Comparison of ENCODE assay signal across 21 cellular contexts in the genomic region with DNA sequence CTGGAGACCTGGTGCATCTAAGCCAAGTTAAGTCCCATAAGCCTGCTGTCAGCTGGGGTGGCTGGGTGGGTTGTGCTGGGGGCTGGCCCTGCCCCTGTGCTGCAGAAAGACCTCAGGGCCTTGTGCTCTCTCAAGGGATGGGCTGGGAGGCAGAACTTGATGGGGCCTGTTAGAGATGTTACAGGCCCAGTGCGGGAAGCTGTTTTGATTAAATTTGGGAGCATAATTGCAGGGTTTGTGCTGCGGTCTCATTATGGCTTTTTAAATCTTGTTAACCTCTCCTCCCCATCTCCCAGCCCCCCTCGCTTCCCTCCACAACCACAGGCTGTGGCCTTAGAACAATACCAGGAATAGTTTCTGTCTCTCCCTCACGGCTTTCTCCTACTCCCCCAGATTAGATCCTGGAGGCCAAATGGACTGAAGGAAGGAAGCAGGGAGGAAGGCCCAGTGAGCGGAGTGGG.
DNase-seq lines count a peak whose midpoint lies in the region; TF ChIP-seq lines count a peak whose summit lies in the region.
"Had no signal": no experiment of that assay in that cellular context is flagged by ENCODE, and none has a peak within 500 bp of the region (broad histone marks: within the 10 kb centered on the region; RNA-seq: fewer than 3 reads in every experiment).

No MANE protein-coding gene starts in this region.

- CTCF ChIA-PET in HEK293 (lab: Yijun Ruan, JAX) = interaction anchor here (0.7 to 1.3 kb wide), 3 partner anchors 15 to 153 kb away, joined by 4 read pairs; no protein-coding TSS in a partner anchor

- no peaks in the 10 kb centered on the region for H4K20me1 ChIP-seq in osteoblast (ENCODE audit: insufficient read depth, low read length)

- no peaks in the 10 kb centered on the region for H3K27me3 ChIP-seq in osteoblast (ENCODE audit: insufficient read depth, low read length)
- no peaks in the 10 kb centered on the region for H3K27me3 ChIP-seq in MG63
- H3K27me3 ChIP-seq: stomach, tibial nerve had no signal

- POLR2A ChIA-PET in HEK293 (lab: Yijun Ruan, JAX) = interaction anchor here (0.5 kb wide), 1 partner anchor 84 kb away, joined by 5 read pairs; no protein-coding TSS in a partner anchor

- no peaks in the 10 kb centered on the region for H3K36me3 ChIP-seq in HEK293 (ENCODE audit: control insufficient read depth in 2 of 2, insufficient read depth in 1 of 2, low read length in 2 of 2)
- H3K36me3 ChIP-seq in osteoblast (ENCODE audit: insufficient read depth, low read length) = no peaks in the 10 kb centered on the region
- no peaks in the 10 kb centered on the region for H3K36me3 ChIP-seq in MG63
- H3K36me3 ChIP-seq: stomach, tibial nerve had no signal

- H2AFZ ChIP-seq in osteoblast (ENCODE audit: low read length) = peak overlapping the region; percentile 10

- H3K79me2 ChIP-seq in osteoblast (ENCODE audit: insufficient read depth, low read length) = no peaks in the 10 kb centered on the region

- H3K27ac ChIP-seq in HEK293 (ENCODE audit: extremely low read depth, low read depth, low read length) (no peak overlapping the region), osteoblast (ENCODE audit: low read depth, low read length) (no peak overlapping the region)
- H3K27ac ChIP-seq: stomach, tibial nerve had no signal

- H3K4me1 ChIP-seq in HEK293 (ENCODE audit: control insufficient read depth, insufficient read depth, low read length) (peaks cover 5% of the 10 kb centered on the region), osteoblast (ENCODE audit: insufficient read depth, low read length) (peaks cover 5% of the 10 kb centered on the region)
- H3K4me1 ChIP-seq: stomach, tibial nerve had no signal

- H3K4me3 ChIP-seq in HEK293 (ENCODE audit: low read depth, low read length) (no peak overlapping the region), osteoblast (ENCODE audit: insufficient read depth, low read length) (no peak overlapping the region), MG63 (no peak overlapping the region)
- H3K4me3 ChIP-seq: mucosa of descending colon, stomach, tibial nerve had no signal

- no peak overlapping the region for H3K4me2 ChIP-seq in osteoblast (ENCODE audit: insufficient read depth, low read length)

- DNase-seq in fibroblast of peridontal ligament (ENCODE audit: extremely low read depth) = peak; percentile 9
- peak; percentile 80 for DNase-seq in osteoblast (ENCODE audit: insufficient read length, low spot score, missing footprints)
- no peak for DNase-seq in HPDE6-E6E7 (ENCODE audit: extremely low spot score)
- DNase-seq in medulla oblongata (ENCODE audit: extremely low spot score) = no peak
- no peak for DNase-seq in NCI-H510A treated with DMSO at 0.1 percent for 48 hours (lab: John Stamatoyannopoulos, UW)
- no peak for DNase-seq in MG63
- DNase-seq: activated CD4-positive, alpha-beta T cell treated with anti-CD3 and anti-CD28 coated beads, Interleukin-2, amount 50 U/mL, for 48 hours; activated CD8-positive, alpha-beta memory T cell treated with anti-CD3 and anti-CD28 coated beads, Interleukin-2, amount 50 U/mL, for 48 hours; CD4-positive, alpha-beta T cell; DMS 273 treated with DMSO at 0.1 percent for 48 hours; effector CD4-positive, alpha-beta T cell; KG1; mucosa of descending colon; MV-4-11; NCI-H1694; NCI-H2171 treated with DMSO at 0.1 percent for 48 hours; stimulated activated CD8-positive, alpha-beta memory T cell treated with anti-CD3 and anti-CD28 coated beads, Interleukin-4, amount 100 ng/mL, for 48 hours; stomach had no signal

- TF ChIP-seq CTCF in HEK293 (tag by site-specific recombination; IDR thresholded peaks at IDR 0.05) (no peak), osteoblast (IDR thresholded peaks at IDR 0.05; ENCODE audit: extremely low read depth, low read depth, low read length) (no peak)

- no peaks in the 10 kb centered on the region for H3K9me3 ChIP-seq in HEK293 (ENCODE audit: control insufficient read depth, insufficient read depth, low read depth, low read length)
- no peaks in the 10 kb centered on the region for H3K9me3 ChIP-seq in osteoblast (ENCODE audit: low read depth, low read length)
- no peaks in the 10 kb centered on the region for H3K9me3 ChIP-seq in MG63
- H3K9me3 ChIP-seq: mucosa of descending colon, stomach, tibial nerve had no signal

TF ChIP-seq in HEK293, 187 proteins besides CTCF, POLR2A, EP300 and RAD21:
- TF ChIP-seq ZNF19 (tag by site-specific recombination; IDR thresholded peaks at IDR 0.05; ENCODE audit: low read depth) (no peak), SP7 (tag by site-specific recombination; IDR thresholded peaks at IDR 0.05) (peak; percentile 99), ZNF302 (tag by site-specific recombination; IDR thresholded peaks at IDR 0.05; ENCODE audit: low read depth) (no peak), ZNF274 (IDR thresholded peaks at IDR 0.05; ENCODE audit: low read length) (no peak), ZNF274 (tag by site-specific recombination; IDR thresholded peaks at IDR 0.05; ENCODE audit: borderline replicate concordance) (no peak), SP3 (tag by site-specific recombination; IDR thresholded peaks at IDR 0.05) (no peak), ZFP41 (tag by site-specific recombination; IDR thresholded peaks at IDR 0.05; ENCODE audit: borderline replicate concordance) (no peak), IKZF3 (tag by site-specific recombination; IDR thresholded peaks at IDR 0.05) (no peak), WT1 (tag by site-specific recombination; IDR thresholded peaks at IDR 0.05) (peak; percentile 83), ELK4 (IDR thresholded peaks at IDR 0.05; ENCODE audit: borderline replicate concordance, low read depth, low read length) (no peak), ZNF768 (tag by site-specific recombination; IDR thresholded peaks at IDR 0.05) (no peak)

TF ChIP-seq in PFSK-1, 5 proteins besides CTCF, POLR2A, EP300 and RAD21:
- TF ChIP-seq TAF1 (IDR thresholded peaks at IDR 0.05; ENCODE audit: borderline replicate concordance, insufficient read depth, low read length) = no peak
- no peak for TF ChIP-seq FOXP2 (optimal IDR thresholded peaks at IDR 0.05; ENCODE audit: borderline replicate concordance, extremely low read depth, extremely low read length, insufficient read depth)
- 0 out of 2 replicates have a peak, but pooled peaks have one; percentile 29 for TF ChIP-seq SIN3A (IDR thresholded peaks at IDR 0.05; ENCODE audit: borderline replicate concordance, insufficient read depth, low read length)
- TF ChIP-seq REST (IDR thresholded peaks at IDR 0.05; ENCODE audit: insufficient read depth in 1 of 2, low read depth in 2 of 2, low read length in 2 of 2) = 0 out of 4 replicates have a peak, but pooled peaks of 1 of the 2 experiments have one; percentile 45
TF ChIP-seq in PFSK-1: peak in this region for 2.

Comparison
In these comparisons a context has a peak if more than half of its experiments do, and no peak if none do; other contexts are left out.
1. DNase-seq: peak in fibroblast of peridontal ligament (single experiment) and osteoblast (single experiment); none in HPDE6-E6E7 (single experiment), medulla oblongata (single experiment), NCI-H510A treated with DMSO at 0.1 percent for 48 hours (single experiment) and MG63 (single experiment).